ENCODE assay signal across 28 cellular contexts in the genomic region with DNA sequence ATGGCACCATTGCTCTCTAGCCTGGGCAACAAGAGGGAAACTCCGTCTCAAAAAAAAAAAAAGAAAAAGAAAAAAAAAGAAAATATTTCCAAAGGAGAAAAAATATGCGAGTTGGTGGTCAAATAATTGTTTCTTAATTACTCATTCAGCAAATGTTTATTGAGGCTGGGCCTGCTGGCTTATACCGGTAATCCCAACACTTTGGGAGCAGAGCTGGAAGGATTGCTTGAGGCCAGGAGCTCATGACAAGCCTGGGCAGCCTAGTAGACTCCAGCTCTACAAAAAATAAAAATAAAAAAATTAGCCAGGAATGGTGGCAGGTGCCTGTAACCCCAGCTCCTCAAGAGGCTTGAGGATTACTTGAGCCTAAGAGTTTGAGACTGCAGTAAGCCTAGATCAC.
"Had no signal": no experiment of that assay in that cellular context is flagged by ENCODE, and none has a peak within 500 bp of the region (broad histone marks: within the 10 kb centered on the region; RNA-seq: fewer than 3 reads in every experiment).

No MANE protein-coding gene starts in this region.

- H3K4me3 ChIP-seq: esophagus squamous epithelium, gastrocnemius medialis, left lung, lower lobe of right lung, stomach, suprapubic skin, tibial artery had no signal

- H3K27ac ChIP-seq: epithelial cell of prostate, esophagus squamous epithelium, gastrocnemius medialis, left lung, lower lobe of right lung, stomach, suprapubic skin, tibial artery, VCaP had no signal

- H3K36me3 ChIP-seq: esophagus squamous epithelium, gastrocnemius medialis, left lung, lower lobe of right lung, stomach, suprapubic skin, tibial artery had no signal

- DNase-seq: activated CD4-positive, alpha-beta T cell treated with anti-CD3 and anti-CD28 coated beads for 4 hours; activated CD4-positive, alpha-beta T cell treated with anti-CD3 and anti-CD28 coated beads, Interleukin-2, amount 50 U/mL, for 48 hours; activated CD8-positive, alpha-beta memory T cell treated with anti-CD3 and anti-CD28 coated beads for 24 hours; activated effector memory CD4-positive, alpha-beta T cell treated with anti-CD3 and anti-CD28 coated beads, Interleukin-2, amount 50 U/mL, for 16 hours; activated naive CD4-positive, alpha-beta T cell treated with anti-CD3 and anti-CD28 coated beads for 36 hours; activated naive CD8-positive, alpha-beta T cell treated with anti-CD3 and anti-CD28 coated beads for 36 hours; activated T-cell treated with anti-CD3 and anti-CD28 coated beads, Interleukin-2, amount 50 U/mL, for 1 hour; amniotic stem cell; dermis blood vessel endothelial cell; effector CD4-positive, alpha-beta T cell; esophagus squamous epithelium; gastrocnemius medialis; glutamatergic neuron; left lung; lower lobe of right lung; mesendoderm; natural killer cell; posterior cingulate gyrus; right cardiac atrium; stimulated activated CD4-positive, alpha-beta T cell treated with anti-CD3 and anti-CD28 coated beads, Interleukin-15, amount 100 ng/mL, for 24 hours; stimulated activated CD4-positive, alpha-beta T cell treated with anti-CD3 and anti-CD28 coated beads, Interleukin-2, amount 100 ng/mL, for 24 hours; stimulated activated naive B cell treated with anti-CD40 and anti-IgM and Interleukin-4, amounts not matched to agents 10 μg/mL and 1 μg/mL and 100 μg/mL, for 72 hours; stomach; T-helper 9 cell; tibial artery had no signal

- ATAC-seq: gastrocnemius medialis; left lung; lower lobe of right lung; natural killer cell; right cardiac atrium; stimulated activated naive B cell treated with anti-CD40 and anti-IgM and Interleukin-4, amounts not matched to agents 10 μg/mL and 1 μg/mL and 100 μg/mL, for 72 hours had no signal

- H3K9me3 ChIP-seq: esophagus squamous epithelium, gastrocnemius medialis, left lung, lower lobe of right lung, stomach, suprapubic skin, tibial artery had no signal

- H3K27me3 ChIP-seq: gastrocnemius medialis, left lung, suprapubic skin, tibial artery had no signal
